In genomic region chrX:113868169-113868568, GRCh38 we compare ENCODE assay signal across 18 cellular contexts.
A peak's percentile ranks its signal among the peaks of the same experiment; 100 is the strongest.
DNase-seq lines count a peak whose midpoint lies in the region; TF ChIP-seq lines count a peak whose summit lies in the region.
"Had no signal": no experiment of that assay in that cellular context is flagged by ENCODE, and none has a peak within 500 bp of the region (broad histone marks: within the 10 kb centered on the region; RNA-seq: fewer than 3 reads in every experiment).

No MANE protein-coding gene starts in this region.

- no peak for TF ChIP-seq CTCF in HEK293 (tag by site-specific recombination; IDR thresholded peaks at IDR 0.05)
- TF ChIP-seq CTCF in HFFc6 (IDR thresholded peaks at IDR 0.05): no peak
- no peak for TF ChIP-seq CTCF in CD14-positive monocyte (IDR thresholded peaks at IDR 0.05)

- H3K9me3 ChIP-seq in BLaER1 (no peaks in the 10 kb centered on the region), HEK293 (ENCODE audit: control insufficient read depth, insufficient read depth, low read depth, low read length) (no peaks in the 10 kb centered on the region)
- H3K9me3 ChIP-seq: sigmoid colon, suprapubic skin had no signal

- H3K4me2 ChIP-seq in BLaER1: peak overlapping the region; percentile 60

- no peaks in the 10 kb centered on the region for H3K36me3 ChIP-seq in BLaER1
- no peaks in the 10 kb centered on the region for H3K36me3 ChIP-seq in HEK293 (ENCODE audit: control insufficient read depth in 2 of 2, insufficient read depth in 1 of 2, low read length in 2 of 2)
- H3K36me3 ChIP-seq: heart left ventricle, sigmoid colon, suprapubic skin had no signal

- CTCF ChIA-PET in HEK293 (lab: Yijun Ruan, JAX): no interaction called here

- H3K4me3 Mint-ChIP-seq in HFFc6 (no peak overlapping the region), CD14-positive monocyte (peak overlapping the region in 1 of 2 donors; percentile 26)
- H3K4me3 Mint-ChIP-seq: activated naive CD8-positive, alpha-beta T cell had no signal

- H3K4me1 Mint-ChIP-seq in HFFc6 (ENCODE audit: low read depth): no peaks in the 10 kb centered on the region
- H3K4me1 Mint-ChIP-seq in CD14-positive monocyte: peaks cover 3% of the 10 kb centered on the region

- H3K4me3 ChIP-seq in BLaER1 (no peak overlapping the region), HEK293 (ENCODE audit: low read depth, low read length) (no peak overlapping the region)
- H3K4me3 ChIP-seq: dorsolateral prefrontal cortex, heart left ventricle, sigmoid colon, suprapubic skin had no signal

- H3K27ac Mint-ChIP-seq in HFFc6: no peak overlapping the region
- H3K27ac Mint-ChIP-seq in CD14-positive monocyte: no peak overlapping the region
- H3K27ac Mint-ChIP-seq: activated naive CD8-positive, alpha-beta T cell had no signal

- POLR2A ChIA-PET in HEK293 (lab: Yijun Ruan, JAX): no interaction called here

- H3K4me1 ChIP-seq in BLaER1 (peaks cover 18% of the 10 kb centered on the region), HEK293 (ENCODE audit: control insufficient read depth, insufficient read depth, low read length) (no peaks in the 10 kb centered on the region)
- H3K4me1 ChIP-seq: heart left ventricle, sigmoid colon, suprapubic skin had no signal

- intact Hi-C loops in CD14-positive monocyte (cut with micrococcal nuclease): no loop called here

- no peaks in the 10 kb centered on the region for H3K36me3 Mint-ChIP-seq in HFFc6 (ENCODE audit: low read depth)
- no peaks in the 10 kb centered on the region for H3K36me3 Mint-ChIP-seq in CD14-positive monocyte
- H3K36me3 Mint-ChIP-seq: activated naive CD8-positive, alpha-beta T cell had no signal

- H3K9me3 Mint-ChIP-seq in HFFc6 (peaks cover 3% of the 10 kb centered on the region; the same call in 1 of the 2 replicates), CD14-positive monocyte (peaks cover 0 to 9% (median under 1%) of the 10 kb centered on the region in 7 donors)

- no peak overlapping the region for H3K9ac ChIP-seq in BLaER1

- H3K27ac ChIP-seq in BLaER1: no peak overlapping the region
- no peak overlapping the region for H3K27ac ChIP-seq in HEK293 (ENCODE audit: extremely low read depth, low read depth, low read length)
- H3K27ac ChIP-seq: dorsolateral prefrontal cortex, heart left ventricle, sigmoid colon, suprapubic skin had no signal

- H3K27me3 Mint-ChIP-seq in HFFc6 (ENCODE audit: insufficient read depth) (no peaks in the 10 kb centered on the region; the same call in 1 of the 2 replicates), CD14-positive monocyte (ENCODE audit: low read depth in 3 of 3) (no peaks in the 10 kb centered on the region)
- H3K27me3 Mint-ChIP-seq: activated naive CD8-positive, alpha-beta T cell had no signal

- H3K27me3 ChIP-seq in BLaER1: peaks cover 66% of the 10 kb centered on the region
- H3K27me3 ChIP-seq: sigmoid colon, suprapubic skin had no signal

- no peaks in the 10 kb centered on the region; the same call in 1 of the 2 replicates for H4K20me1 ChIP-seq in BLaER1

- DNase-seq in RPMI7951 (ENCODE audit: low read depth) (peak; percentile 0), inferior parietal cortex (ENCODE audit: extremely low spot score) (peak; percentile 1), HFFc6 (no peak), CD14-positive monocyte (ENCODE audit: low spot score) (no peak)
- no peak for DNase-seq in activated CD8-positive, alpha-beta memory T cell treated with anti-CD3 and anti-CD28 coated beads, Interleukin-2, amount 50 U/mL, for 48 hours
- DNase-seq in activated T-cell treated with anti-CD3 and anti-CD28 coated beads, Interleukin-2, amount 50 U/mL, for 48 hours: no peak
- DNase-seq: activated T-cell treated with anti-CD3 and anti-CD28 coated beads, Interleukin-2, amount 50 U/mL, for 1 hour; dorsolateral prefrontal cortex; heart left ventricle; kidney glomerular epithelial cell; NCI-H1436; sigmoid colon; stimulated activated CD4-positive, alpha-beta T cell treated with anti-CD3 and anti-CD28 coated beads, Interleukin-2, amount 100 ng/mL, for 24 hours; T-helper 9 cell had no signal

TF ChIP-seq in HEK293, 187 proteins besides CTCF, POLR2A, EP300 and RAD21:
- TF ChIP-seq ZNF214 (tag by site-specific recombination; IDR thresholded peaks at IDR 0.05; ENCODE audit: borderline replicate concordance): no peak
- 0 out of 2 replicates have a peak, but pooled peaks have one; percentile 25 for TF ChIP-seq TCF7L2 (IDR thresholded peaks at IDR 0.05; ENCODE audit: borderline replicate concordance, low read depth, low read length)
TF ChIP-seq in HEK293: peak in this region for 1.

Comparison
In these comparisons a context has a peak if more than half of its experiments do, and no peak if none do; other contexts are left out.
1. DNase-seq: peak in RPMI7951 (single experiment) and inferior parietal cortex (single experiment); none in HFFc6 (single experiment), activated CD8-positive, alpha-beta memory T cell treated with anti-CD3 and anti-CD28 coated beads, Interleukin-2, amount 50 U/mL, for 48 hours (single experiment), activated T-cell treated with anti-CD3 and anti-CD28 coated beads, Interleukin-2, amount 50 U/mL, for 48 hours (0 of 2) and CD14-positive monocyte (single experiment).